ENCODE assay signal across 10 cellular contexts in the genomic region with DNA sequence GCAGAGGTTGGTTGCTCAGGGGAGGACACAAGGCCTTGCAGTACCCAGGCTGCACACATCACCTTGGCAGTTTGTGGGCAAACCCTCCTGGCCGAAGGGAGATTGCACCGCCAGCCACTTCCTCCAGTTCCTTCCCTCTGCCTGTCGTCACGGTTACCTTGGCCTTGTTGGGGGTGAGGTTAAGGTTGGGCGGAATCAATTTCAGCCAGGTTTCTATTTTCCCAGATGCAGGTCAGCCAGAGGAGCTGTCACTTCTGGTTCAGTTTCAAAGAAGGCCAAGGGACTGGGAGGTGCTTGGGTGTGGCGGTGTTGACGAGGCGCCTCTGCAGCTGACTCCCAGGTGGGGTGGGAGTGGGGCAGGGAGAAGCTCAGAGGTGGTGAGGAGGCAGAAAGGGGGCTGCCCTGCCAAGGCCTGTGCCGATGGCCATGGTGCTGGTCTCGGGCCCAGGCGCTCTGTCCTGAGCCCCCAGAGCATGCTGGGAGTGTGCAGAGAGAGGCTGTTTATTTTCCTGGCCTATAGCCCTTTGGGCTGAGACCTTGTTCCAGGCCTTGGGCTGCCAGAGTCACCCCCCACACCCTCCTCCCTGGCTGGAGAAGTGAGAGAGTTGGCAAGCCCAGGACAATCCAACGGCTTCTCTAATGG. TPM values are rescaled to one million over a fixed set of nuclear protein-coding genes. Genes with fewer than 3 reads are reported as not detected.
DNase-seq lines count a peak whose midpoint lies in the region; ATAC-seq and TF ChIP-seq lines count a peak whose summit lies in the region.
"Had no signal": no experiment of that assay in that cellular context is flagged by ENCODE, and none has a peak within 500 bp of the region (broad histone marks: within the 10 kb centered on the region; RNA-seq: fewer than 3 reads in every experiment).

No MANE protein-coding gene starts in this region.

- DNase-seq in HL-60 (ENCODE audit: low read depth in 1 of 2, low spot score in 1 of 2) (peak; percentile 41 to 90), Peyer's patch (peak in 2 of 3 donors; percentile 46 to 70), left ventricle myocardium inferior (peak; percentile 62), renal cortical epithelial cell (ENCODE audit: low read depth) (peak; percentile 77), NCI-H187 (lab: John Stamatoyannopoulos, UW) (no peak), NCI-H2171 treated with DMSO at 0.1 percent for 48 hours (lab: John Stamatoyannopoulos, UW) (no peak)
- DNase-seq: brain microvascular endothelial cell, HCEC 1CT had no signal

- peaks cover 0 to 29% (median 0%) of the 10 kb centered on the region in 3 donors for H3K36me3 ChIP-seq in Peyer's patch
- peaks cover 49% of the 10 kb centered on the region for H3K36me3 ChIP-seq in left ventricle myocardium inferior
- H3K36me3 ChIP-seq: brain microvascular endothelial cell had no signal

- H3K9me3 ChIP-seq in Peyer's patch, result no peaks in the 10 kb centered on the region
- no peaks in the 10 kb centered on the region for H3K9me3 ChIP-seq in left ventricle myocardium inferior (replicated peaks)

- H3K27ac ChIP-seq in HL-60 (replicated peaks), result peak overlapping the region; percentile 92
- H3K27ac ChIP-seq in Peyer's patch, result peak overlapping the region in 3 of 4 donors; percentile 22 to 55 (median 49)
- peak overlapping the region; percentile 80 for H3K27ac ChIP-seq in left ventricle myocardium inferior (replicated peaks)
- H3K27ac ChIP-seq: brain microvascular endothelial cell had no signal

- intact Hi-C loops in left ventricle myocardium inferior (cut with micrococcal nuclease), result no loop called here

- H3K4me1 ChIP-seq in Peyer's patch, result peaks cover 0 to 39% (median 2%) of the 10 kb centered on the region in 4 donors
- peaks cover 91% of the 10 kb centered on the region for H3K4me1 ChIP-seq in left ventricle myocardium inferior

- H3K4me3 ChIP-seq in HL-60 (replicated peaks; ENCODE audit: insufficient read depth, low read length) (no peak overlapping the region), Peyer's patch (no peak overlapping the region), left ventricle myocardium inferior (no peak overlapping the region)

- TF ChIP-seq POLR2A in Peyer's patch (IDR thresholded peaks at IDR 0.05), result no peak

- TF ChIP-seq CTCF in HL-60 (IDR thresholded peaks at IDR 0.05; ENCODE audit: insufficient read depth, low read length) (no peak), Peyer's patch (IDR thresholded peaks at IDR 0.05) (peak in 1 of 6 experiments; percentile 23), left ventricle myocardium inferior (IDR thresholded peaks at IDR 0.05; ENCODE audit: borderline replicate concordance) (peak; percentile 8)

- no peaks in the 10 kb centered on the region for H3K27me3 ChIP-seq in HL-60 (ENCODE audit: insufficient read depth, poor library complexity, severe bottlenecking)
- H3K27me3 ChIP-seq in Peyer's patch, result no peaks in the 10 kb centered on the region
- no peaks in the 10 kb centered on the region for H3K27me3 ChIP-seq in left ventricle myocardium inferior (ENCODE audit: low read depth)
- H3K27me3 ChIP-seq: brain microvascular endothelial cell had no signal

- ATAC-seq in GM21619 (IDR thresholded peaks at IDR 0.05; ENCODE audit: unreplicated experiment) (no peak), HG02678 (IDR thresholded peaks at IDR 0.05; ENCODE audit: unreplicated experiment) (no peak)

RNA-seq across cellular contexts. Expression of gene JDP2, which starts 31.4 kb away (rescaled TPM):
- total RNA-seq in Peyer's patch (100 to 1,000 TPM in 1 of 4 donors, 10 to 100 TPM in 3; 56.7 to 111 (median 67.2) TPM), left ventricle myocardium inferior (21.9 TPM), renal cortical epithelial cell (27.0 and 36.5 TPM in 2 replicates)

Comparison
In these comparisons a context has a peak if more than half of its experiments do, and no peak if none do; other contexts are left out.
1. DNase-seq: peak in HL-60 (2 of 2), Peyer's patch (2 of 3), left ventricle myocardium inferior (single experiment) and renal cortical epithelial cell (single experiment); none in NCI-H187 (0 of 2) and NCI-H2171 treated with DMSO at 0.1 percent for 48 hours (single experiment).
2. Peak in every context shown above with its lines, with median percentiles within 50 percentile points of each other: H3K27ac ChIP-seq.